2 cellular contexts compared by ENCODE assay signal in genomic region chr15:85063522-85063921, GRCh38.
TF ChIP-seq lines count a peak whose summit lies in the region.

No MANE protein-coding gene starts in this region.

TF ChIP-seq in A549, 52 proteins besides CTCF, POLR2A, EP300 and RAD21:
- TF ChIP-seq KDM5A (IDR thresholded peaks at IDR 0.05) = no peak
- TF ChIP-seq MYC (IDR thresholded peaks at IDR 0.05; ENCODE audit: borderline replicate concordance, low read length) = no peak
- no peak for TF ChIP-seq CBX2 (IDR thresholded peaks at IDR 0.05; ENCODE audit: borderline replicate concordance, low read depth)
- no peak for TF ChIP-seq SMC3 (IDR thresholded peaks at IDR 0.05)
- no peak for TF ChIP-seq EHF (CRISPR knock-in tag; IDR thresholded peaks at IDR 0.05)
- TF ChIP-seq NPAS2 (CRISPR knock-in tag; IDR thresholded peaks at IDR 0.05; ENCODE audit: borderline replicate concordance) = no peak
- TF ChIP-seq MAZ (IDR thresholded peaks at IDR 0.05; ENCODE audit: borderline replicate concordance, low read depth, low read length) = no peak
- TF ChIP-seq POLR2AphosphoS2 (conservative IDR thresholded peaks at IDR 0.05; ENCODE audit: low read length) = no peak
- TF ChIP-seq ZFP36 (IDR thresholded peaks at IDR 0.05; ENCODE audit: borderline replicate concordance, partially characterized antibody) = no peak
- TF ChIP-seq, protein P1, sequence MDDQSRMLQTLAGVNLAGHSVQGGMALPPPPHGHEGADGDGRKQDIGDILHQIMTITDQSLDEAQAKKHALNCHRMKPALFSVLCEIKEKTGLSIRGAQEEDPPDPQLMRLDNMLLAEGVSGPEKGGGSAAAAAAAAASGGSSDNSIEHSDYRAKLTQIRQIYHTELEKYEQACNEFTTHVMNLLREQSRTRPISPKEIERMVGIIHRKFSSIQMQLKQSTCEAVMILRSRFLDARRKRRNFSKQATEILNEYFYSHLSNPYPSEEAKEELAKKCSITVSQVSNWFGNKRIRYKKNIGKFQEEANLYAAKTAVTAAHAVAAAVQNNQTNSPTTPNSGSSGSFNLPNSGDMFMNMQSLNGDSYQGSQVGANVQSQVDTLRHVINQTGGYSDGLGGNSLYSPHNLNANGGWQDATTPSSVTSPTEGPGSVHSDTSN (IDR thresholded peaks at IDR 0.05) = no peak

TF ChIP-seq in IMR-90, 13 proteins besides CTCF, POLR2A, EP300 and RAD21:
- TF ChIP-seq MAFK (IDR thresholded peaks at IDR 0.05; ENCODE audit: low read depth, low read length) = no peak
- no peak for TF ChIP-seq MAZ (IDR thresholded peaks at IDR 0.05; ENCODE audit: borderline replicate concordance, low read depth, low read length)
- TF ChIP-seq SMC3 (IDR thresholded peaks at IDR 0.05; ENCODE audit: low read depth, low read length) = no peak
- no peak for TF ChIP-seq RCOR1 (IDR thresholded peaks at IDR 0.05; ENCODE audit: insufficient replicate concordance, low read length)
- TF ChIP-seq RFX5 (IDR thresholded peaks at IDR 0.05; ENCODE audit: low read depth, low read length) = no peak
- no peak for TF ChIP-seq NFE2L2 (IDR thresholded peaks at IDR 0.05; ENCODE audit: low read depth, low read length)
- no peak for TF ChIP-seq BHLHE40 (IDR thresholded peaks at IDR 0.05; ENCODE audit: low read depth, low read length)
- TF ChIP-seq CEBPB (IDR thresholded peaks at IDR 0.05; ENCODE audit: low read depth, low read length) = no peak
- no peak for TF ChIP-seq FOS (IDR thresholded peaks at IDR 0.05; ENCODE audit: low read depth, low read length)
- TF ChIP-seq CHD1 (IDR thresholded peaks at IDR 0.05; ENCODE audit: low read depth, low read length) = no peak
- TF ChIP-seq MXI1 (IDR thresholded peaks at IDR 0.05; ENCODE audit: borderline replicate concordance, low read depth, low read length) = no peak
- TF ChIP-seq ELK1 (IDR thresholded peaks at IDR 0.05; ENCODE audit: borderline replicate concordance, low read depth, low read length) = no peak
- no peak for TF ChIP-seq USF2 (IDR thresholded peaks at IDR 0.05; ENCODE audit: low read depth, low read length)
